32 cellular contexts compared by ENCODE assay signal in genomic region chr16:3569851-3570250, GRCh38.
"Had no signal": no experiment of that assay in that cellular context is flagged by ENCODE, and none has a peak within 500 bp of the region (broad histone marks: within the 10 kb centered on the region; RNA-seq: fewer than 3 reads in every experiment).

No MANE protein-coding gene starts in this region.

- H3K27me3 Mint-ChIP-seq: activated CD4-positive, alpha-beta memory T cell treated with anti-CD3 and anti-CD28 coated beads, Interleukin-2, amount 10 ng/mL, durations not matched to agents 7 days and 5 days; activated CD8-positive, alpha-beta memory T cell treated with anti-CD3 and anti-CD28 coated beads, Interleukin-2, amount 10 ng/mL, durations not matched to agents 7 days and 5 days; activated naive CD8-positive, alpha-beta T cell treated with anti-CD3 and anti-CD28 coated beads for 36 hours had no signal

- H3K27ac ChIP-seq: brain microvascular endothelial cell, WERI-Rb-1 had no signal

- H3K4me3 Mint-ChIP-seq: activated CD4-positive, alpha-beta memory T cell treated with anti-CD3 and anti-CD28 coated beads, Interleukin-2, amount 10 ng/mL, durations not matched to agents 7 days and 5 days; activated CD8-positive, alpha-beta memory T cell treated with anti-CD3 and anti-CD28 coated beads, Interleukin-2, amount 10 ng/mL, durations not matched to agents 7 days and 5 days; activated naive CD8-positive, alpha-beta T cell treated with anti-CD3 and anti-CD28 coated beads for 36 hours had no signal

- ATAC-seq: activated CD8-positive, alpha-beta memory T cell treated with anti-CD3 and anti-CD28 coated beads, Interleukin-2, amount 10 ng/mL, durations not matched to agents 7 days and 5 days had no signal

- DNase-seq: activated CD4-positive, alpha-beta memory T cell treated with anti-CD3 and anti-CD28 coated beads, Interleukin-2, amount 10 ng/mL, durations not matched to agents 7 days and 5 days; activated CD4-positive, alpha-beta T cell treated with anti-CD3 and anti-CD28 coated beads for 1 hour; activated CD4-positive, alpha-beta T cell treated with anti-CD3 and anti-CD28 coated beads for 48 hours; activated CD4-positive, CD25-positive, alpha-beta regulatory T cell; activated CD8-positive, alpha-beta memory T cell treated with anti-CD3 and anti-CD28 coated beads for 24 hours; activated CD8-positive, alpha-beta memory T cell treated with anti-CD3 and anti-CD28 coated beads, Interleukin-2, amount 10 ng/mL, durations not matched to agents 7 days and 5 days; activated CD8-positive, alpha-beta memory T cell treated with anti-CD3 and anti-CD28 coated beads, Interleukin-2, amount 50 U/mL, for 48 hours; activated effector memory CD4-positive, alpha-beta T cell treated with anti-CD3 and anti-CD28 coated beads, Interleukin-2, amount 50 U/mL, for 16 hours; activated naive CD4-positive, alpha-beta T cell; activated naive CD4-positive, alpha-beta T cell treated with anti-CD3 and anti-CD28 coated beads, Interleukin-2, amount 50 U/mL, for 16 hours; activated naive CD8-positive, alpha-beta T cell treated with anti-CD3 and anti-CD28 coated beads for 36 hours; activated T-cell treated with anti-CD3 and anti-CD28 coated beads, Interleukin-2, amount 50 U/mL, for 48 hours; amniotic stem cell; aorta; brain microvascular endothelial cell; cerebellar nuclear complex; Kasumi-1; KG1; MG63; NCI-H1048; NCI-H1105 treated with DMSO at 0.1 percent for 48 hours; NCI-H1436; NCI-H1694; NCI-H2029; NCI-H345; NCI-H510A; NCI-H526; NCI-H748 treated with DMSO at 0.1 percent for 48 hours; OCI-M1; Right ventricle myocardium superior; T1000; WERI-Rb-1 had no signal

- H3K27ac Mint-ChIP-seq: activated CD4-positive, alpha-beta memory T cell treated with anti-CD3 and anti-CD28 coated beads, Interleukin-2, amount 10 ng/mL, durations not matched to agents 7 days and 5 days; activated CD8-positive, alpha-beta memory T cell treated with anti-CD3 and anti-CD28 coated beads, Interleukin-2, amount 10 ng/mL, durations not matched to agents 7 days and 5 days; activated naive CD8-positive, alpha-beta T cell treated with anti-CD3 and anti-CD28 coated beads for 36 hours had no signal

- H3K36me3 ChIP-seq: brain microvascular endothelial cell, MG63, WERI-Rb-1 had no signal

- H3K27me3 ChIP-seq: brain microvascular endothelial cell, MG63 had no signal

- H3K4me3 ChIP-seq: MG63 had no signal
